11 cellular contexts compared by ENCODE assay signal in the genomic region with DNA sequence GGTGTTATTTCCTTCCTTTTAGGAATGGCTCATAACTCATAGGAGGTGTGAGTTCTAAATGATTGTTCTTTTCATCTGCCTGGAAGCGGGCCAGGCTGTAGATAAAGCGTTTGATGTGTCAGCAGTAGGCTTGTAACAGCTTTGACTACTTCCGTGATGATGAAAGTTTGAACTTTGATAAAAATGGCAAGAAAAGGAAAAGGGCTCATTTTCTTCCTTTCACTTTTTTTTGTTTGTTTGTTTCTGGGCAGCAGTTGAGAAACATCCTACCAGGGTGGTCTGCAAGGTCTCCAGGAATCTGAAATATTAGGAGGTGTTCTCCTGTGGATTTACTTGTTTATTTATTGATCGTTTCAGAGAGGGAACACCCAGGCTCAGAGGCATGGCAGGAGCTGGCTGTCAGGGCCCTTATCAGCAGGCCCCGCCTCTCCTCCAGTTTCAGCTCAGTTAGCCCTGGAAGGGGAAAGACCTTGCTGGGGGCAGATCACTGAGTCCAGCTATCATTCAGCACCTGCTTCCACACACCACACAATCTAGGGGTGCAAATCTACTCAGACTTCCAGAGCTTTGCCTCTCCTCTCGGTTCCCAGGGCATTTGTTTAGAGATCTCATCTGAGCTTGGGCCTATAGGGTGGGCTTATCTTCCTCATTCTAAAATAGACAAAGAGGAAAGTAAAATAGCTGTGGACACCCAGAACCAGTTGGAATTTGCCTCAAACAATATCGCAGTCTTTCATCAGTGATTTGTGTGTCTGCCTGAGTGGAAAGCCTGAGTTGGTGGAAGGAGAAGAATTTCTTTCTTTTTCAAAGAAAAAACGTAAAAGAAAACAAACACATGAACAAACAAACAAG.
A peak's percentile ranks its signal among the peaks of the same experiment; 100 is the strongest.
DNase-seq lines count a peak whose midpoint lies in the region; ATAC-seq, FAIRE-seq and TF ChIP-seq lines count a peak whose summit lies in the region.
"Had no signal": no experiment of that assay in that cellular context is flagged by ENCODE, and none has a peak within 500 bp of the region (broad histone marks: within the 10 kb centered on the region; RNA-seq: fewer than 3 reads in every experiment).

No MANE protein-coding gene starts in this region.

- DNase-seq in left cardiac atrium (peak; percentile 80), left ventricle myocardium inferior (no peak), K562 (ENCODE audit: extremely low read depth in 1 of 4, low spot score in 3 of 4) (peak in 3 of 4 experiments; percentile 7 to 34 (median 12)), left lobe of liver (ENCODE audit: low spot score) (peak; percentile 74), upper lobe of right lung (no peak), NCI-H2029 (lab: John Stamatoyannopoulos, UW) (no peak), retina (no peak)
- DNase-seq: activated CD4-positive, alpha-beta T cell treated with anti-CD3 and anti-CD28 coated beads for 48 hours; BE2C; HCEC 1CT had no signal

- no peaks in the 10 kb centered on the region for H4K20me1 ChIP-seq in K562 (replicated peaks; ENCODE audit: control insufficient read depth, insufficient read depth, low read length)

- no peak for FAIRE-seq in K562 (lab: Jason Lieb, UNC)

- in situ Hi-C loops in K562 (cut with MboI), result no loop called here

- 0% methylated on average over 8 of the region's 8 CpGs for WGBS in K562 (ENCODE audit: insufficient coverage, low coverage, missing lambda C conversion rate)

- H3K27me3 ChIP-seq in left ventricle myocardium inferior (ENCODE audit: low read depth) (no peaks in the 10 kb centered on the region), K562 (ENCODE audit: control insufficient read depth in 2 of 2, insufficient read depth in 2 of 2, low read length in 2 of 2) (no peaks in the 10 kb centered on the region), upper lobe of right lung (no peaks in the 10 kb centered on the region)
- H3K27me3 ChIP-seq: BE2C had no signal

- intact Hi-C loops in left cardiac atrium (cut with DNase I) (no loop called here), left ventricle myocardium inferior (cut with micrococcal nuclease) (no loop called here), K562 (cut with micrococcal nuclease) (no loop called here), upper lobe of right lung (cut with DNase I) (no loop called here)

- no peak overlapping the region for H3K4me2 ChIP-seq in K562 (ENCODE audit: insufficient read depth, low read length)

- no peak for TF ChIP-seq CTCF in left ventricle myocardium inferior (IDR thresholded peaks at IDR 0.05; ENCODE audit: borderline replicate concordance)
- TF ChIP-seq CTCF in K562 (IDR thresholded peaks at IDR 0.05 in 2 of 3, conservative IDR thresholded peaks at IDR 0.05 in 1 of 3; ENCODE audit: insufficient read depth in 2 of 3, low read depth in 1 of 3, low read length in 3 of 3), result no peak
- no peak for TF ChIP-seq CTCF in upper lobe of right lung (IDR thresholded peaks at IDR 0.05)

- H3K9me3 ChIP-seq in left ventricle myocardium inferior (replicated peaks), result no peaks in the 10 kb centered on the region
- no peaks in the 10 kb centered on the region for H3K9me3 ChIP-seq in K562 (replicated peaks; ENCODE audit: control insufficient read depth, insufficient read depth, low read depth, low read length)
- H3K9me3 ChIP-seq in upper lobe of right lung, result no peaks in the 10 kb centered on the region
- H3K9me3 ChIP-seq: BE2C had no signal

- CTCF ChIA-PET in K562 (lab: Yijun Ruan, JAX; ENCODE audit: low intra/inter-chr PET ratio), result no interaction called here

- ATAC-seq in left cardiac atrium (peak; percentile 57 to 92), K562 (peak; percentile 47; the same call in 1 of the 3 replicates), left lobe of liver (peak; percentile 97), upper lobe of right lung (peak; percentile 28), HG03139 (IDR thresholded peaks at IDR 0.05; ENCODE audit: unreplicated experiment) (no peak)

- no peak for TF ChIP-seq RAD21 in K562 (CRISPR knock-in tag; conservative IDR thresholded peaks at IDR 0.05 in 1 of 2, IDR thresholded peaks at IDR 0.05 in 1 of 2)

- POLR2A ChIA-PET in K562 (lab: Yijun Ruan, JAX), result no interaction called here

- no peak for TF ChIP-seq POLR2A in K562 (conservative IDR thresholded peaks at IDR 0.05)

- H3K9ac ChIP-seq in K562 (ENCODE audit: insufficient read depth in 1 of 2, low read depth in 2 of 2, low read length in 2 of 2), result no peak overlapping the region

- H3K9me1 ChIP-seq in K562 (ENCODE audit: control insufficient read depth, insufficient read depth, low read length), result no peaks in the 10 kb centered on the region

- H3K27ac ChIP-seq in left ventricle myocardium inferior (replicated peaks) (no peak overlapping the region), K562 (ENCODE audit: extremely low read depth, low read depth, low read length) (no peak overlapping the region), upper lobe of right lung (no peak overlapping the region)

- no peaks in the 10 kb centered on the region for H3K79me2 ChIP-seq in K562 (ENCODE audit: control insufficient read depth, insufficient read depth, low read length)

- no peaks in the 10 kb centered on the region for H3K36me3 ChIP-seq in left ventricle myocardium inferior
- H3K36me3 ChIP-seq in K562 (ENCODE audit: control insufficient read depth, insufficient read depth, low read length), result no peaks in the 10 kb centered on the region
- no peaks in the 10 kb centered on the region for H3K36me3 ChIP-seq in upper lobe of right lung
- H3K36me3 ChIP-seq: BE2C had no signal

- BruUV-seq in K562 (replicated peaks; lab: Mats Ljungman, UMichigan), result no TSS peak

- no peak for TF ChIP-seq EP300 in K562 (IDR thresholded peaks at IDR 0.05; ENCODE audit: low read length)

- H3K4me3 ChIP-seq in left ventricle myocardium inferior (no peak overlapping the region), K562 (no peak overlapping the region), upper lobe of right lung (no peak overlapping the region)

- H2AFZ ChIP-seq in K562 (ENCODE audit: low read depth, low read length), result no peak overlapping the region

- peaks cover 9% of the 10 kb centered on the region for H3K4me1 ChIP-seq in left ventricle myocardium inferior
- H3K4me1 ChIP-seq in K562 (replicated peaks in 1 of 2; ENCODE audit: control insufficient read depth in 2 of 2, insufficient read depth in 2 of 2, low read length in 2 of 2), result no peaks in the 10 kb centered on the region
- H3K4me1 ChIP-seq in upper lobe of right lung, result peaks cover 7% of the 10 kb centered on the region
- H3K4me1 ChIP-seq: BE2C had no signal

TF ChIP-seq in K562, 482 proteins besides CTCF, POLR2A, EP300 and RAD21:
- TF ChIP-seq CCNT2 (IDR thresholded peaks at IDR 0.05; ENCODE audit: borderline replicate concordance, extremely low read depth, insufficient read length, low read depth, low read length), result no peak
- TF ChIP-seq ETV1 (tag; conservative IDR thresholded peaks at IDR 0.05; ENCODE audit: low read depth), result 0 out of 2 replicates have a peak, but pooled peaks have one; percentile 28
- 0 out of 2 replicates have a peak, but pooled peaks have one; percentile 16 for TF ChIP-seq GABPA (tag; conservative IDR thresholded peaks at IDR 0.05; ENCODE audit: low read depth)
- no peak for TF ChIP-seq NR2C2 (CRISPR knock-in tag; IDR thresholded peaks at IDR 0.05)
- 0 out of 2 replicates have a peak, but pooled peaks have one; percentile 13 for TF ChIP-seq NR2C2 (tag; IDR thresholded peaks at IDR 0.05)

Comparison
In these comparisons a context has a peak if more than half of its experiments do, and no peak if none do; other contexts are left out.
1. DNase-seq: peak in left cardiac atrium (single experiment), K562 (3 of 4) and left lobe of liver (single experiment); none in left ventricle myocardium inferior (single experiment), upper lobe of right lung (single experiment), NCI-H2029 (single experiment) and retina (single experiment).